ENCODE assay signal across 8 cellular contexts in the genomic region with DNA sequence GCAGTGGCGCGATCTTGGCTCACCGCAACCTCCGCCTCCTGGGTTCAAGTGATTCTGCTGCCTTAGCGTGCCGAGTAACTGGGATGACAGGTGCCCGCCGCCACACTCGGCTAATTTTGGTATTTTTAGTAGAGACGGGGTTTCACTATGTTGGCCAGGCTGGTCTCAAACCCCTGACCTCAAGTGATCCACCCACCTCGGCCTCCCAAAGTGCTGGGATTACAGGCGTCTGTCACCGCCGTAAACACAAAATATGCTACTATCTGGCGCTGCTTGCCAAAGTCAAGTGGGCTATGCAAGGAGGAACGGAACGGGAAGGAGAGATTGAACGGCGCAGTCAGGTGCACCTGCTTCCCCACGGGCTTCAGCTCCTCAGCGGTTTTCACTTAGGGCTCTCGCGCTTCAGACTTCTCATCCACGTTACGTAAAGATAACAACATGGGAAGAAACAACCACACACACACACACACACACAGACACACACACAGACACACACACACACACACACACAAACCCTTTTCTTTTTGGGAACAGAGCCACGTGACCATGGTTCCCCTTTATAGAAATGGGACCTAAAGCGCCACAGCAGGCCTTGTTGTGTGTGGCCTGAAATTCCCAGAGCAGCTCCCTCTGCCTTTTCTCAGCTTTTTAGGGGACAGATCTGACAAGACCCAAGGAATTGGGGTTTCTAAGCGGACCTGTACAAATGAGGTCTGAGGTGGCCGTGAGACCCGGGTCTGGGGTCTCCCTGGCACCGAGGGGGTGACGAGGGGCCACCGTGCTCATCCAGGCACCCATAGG. TPM values are rescaled to one million over a fixed set of nuclear protein-coding genes. Genes with fewer than 3 reads are reported as not detected.
A peak's percentile ranks its signal among the peaks of the same experiment; 100 is the strongest.
DNase-seq lines count a peak whose midpoint lies in the region; ATAC-seq and TF ChIP-seq lines count a peak whose summit lies in the region.

No MANE protein-coding gene starts in this region.

- H3K4me1 Mint-ChIP-seq in CD8-positive, alpha-beta T cell (ENCODE audit: low read depth) = peaks cover 20% of the 10 kb centered on the region
- peaks cover 19% of the 10 kb centered on the region for H3K4me1 Mint-ChIP-seq in T-helper 17 cell

- H3K9me3 Mint-ChIP-seq in CD8-positive, alpha-beta T cell = no peaks in the 10 kb centered on the region

- H3K27ac Mint-ChIP-seq in CD8-positive, alpha-beta T cell = peak overlapping the region; percentile 98
- peak overlapping the region; percentile 99 for H3K27ac Mint-ChIP-seq in T-helper 17 cell

- POLR2A ChIA-PET in CD8-positive, alpha-beta T cell (lab: Charles Lee) = no interaction called here

- peak overlapping the region; percentile 71 for H3K4me3 ChIP-seq in CD8-positive, alpha-beta T cell (ENCODE audit: low read depth, low read length)
- H3K4me3 ChIP-seq in duodenal mucosa (ENCODE audit: low read depth in 1 of 2, low read length in 2 of 2) = peak overlapping the region; percentile 53 to 68

- no peaks in the 10 kb centered on the region for H3K36me3 ChIP-seq in CD8-positive, alpha-beta T cell (ENCODE audit: insufficient read depth, low read length)
- H3K36me3 ChIP-seq in duodenal mucosa (ENCODE audit: control insufficient read depth in 1 of 2, insufficient read depth in 2 of 2, low read length in 2 of 2) = no peaks in the 10 kb centered on the region

- no peaks in the 10 kb centered on the region for H3K27me3 Mint-ChIP-seq in CD8-positive, alpha-beta T cell (ENCODE audit: low read depth)
- no peaks in the 10 kb centered on the region for H3K27me3 Mint-ChIP-seq in T-helper 17 cell

- H3K36me3 Mint-ChIP-seq in CD8-positive, alpha-beta T cell = peaks cover 31% of the 10 kb centered on the region
- no peaks in the 10 kb centered on the region for H3K36me3 Mint-ChIP-seq in T-helper 17 cell (ENCODE audit: low read depth)

- H3K4me1 ChIP-seq in CD8-positive, alpha-beta T cell (ENCODE audit: insufficient read depth, low read length) = peaks cover 27% of the 10 kb centered on the region
- H3K4me1 ChIP-seq in duodenal mucosa (ENCODE audit: control insufficient read depth in 1 of 2, insufficient read depth in 2 of 2, low read length in 2 of 2) = no peaks in the 10 kb centered on the region

- TF ChIP-seq CTCF in CD8-positive, alpha-beta T cell (IDR thresholded peaks at IDR 0.05) = no peak

- intact Hi-C loops in CD8-positive, alpha-beta T cell (cut with DNase I, micrococcal nuclease) = loop anchor here (1.0 to 10.0 kb wide), 10 partner anchors 9 to 1159 kb away; partner anchors contain the start of genes AKAP17A (in 1 of the 2), CD99 (in 1 of the 2) and SLC25A6 (in 1 of the 2)

- H3K27ac ChIP-seq in CD8-positive, alpha-beta T cell (ENCODE audit: low read depth, low read length) = peak overlapping the region; percentile 92
- H3K27ac ChIP-seq in duodenal mucosa (ENCODE audit: low read depth, low read length) = peak overlapping the region; percentile 62

- peak overlapping the region; percentile 38 to 39 for H3K9ac ChIP-seq in duodenal mucosa (ENCODE audit: low read depth in 1 of 2, low read length in 2 of 2)

- H3K27me3 ChIP-seq in CD8-positive, alpha-beta T cell (ENCODE audit: insufficient read depth, low read length) = no peaks in the 10 kb centered on the region
- H3K27me3 ChIP-seq in duodenal mucosa (ENCODE audit: control insufficient read depth in 1 of 2, insufficient read depth in 2 of 2, low read length in 2 of 2) = no peaks in the 10 kb centered on the region

- CTCF ChIA-PET in CD8-positive, alpha-beta T cell (lab: Charles Lee) = no interaction called here

- ATAC-seq in CD8-positive, alpha-beta T cell = peak; percentile 7
- ATAC-seq in HG02678 (IDR thresholded peaks at IDR 0.05; ENCODE audit: unreplicated experiment) (peak; percentile 27), T-helper 17 cell (peak; percentile 13), HG03045 (IDR thresholded peaks at IDR 0.05; ENCODE audit: unreplicated experiment) (no peak)

- H3K9me3 ChIP-seq in CD8-positive, alpha-beta T cell (ENCODE audit: low read length) = no peaks in the 10 kb centered on the region
- no peaks in the 10 kb centered on the region for H3K9me3 ChIP-seq in T-helper 17 cell (ENCODE audit: control insufficient read depth, low read length, poor library complexity, severe bottlenecking)
- H3K9me3 ChIP-seq in duodenal mucosa (ENCODE audit: control insufficient read depth in 1 of 2, low read length in 2 of 2) = no peaks in the 10 kb centered on the region

- H3K4me3 Mint-ChIP-seq in CD8-positive, alpha-beta T cell = peak overlapping the region; percentile 98
- peak overlapping the region; percentile 95 for H3K4me3 Mint-ChIP-seq in T-helper 17 cell

- peak in 6 of 7 experiments; percentile 7 to 64 (median 43) for DNase-seq in CD8-positive, alpha-beta T cell
- DNase-seq in T-helper 17 cell = no peak
- peak in 4 of 6 experiments; percentile 8 to 55 (median 32) for DNase-seq in stimulated activated naive CD4-positive, alpha-beta T cell (lab: John Stamatoyannopoulos, UW)
- DNase-seq in AG20443 (ENCODE audit: low spot score) = no peak
- no peak for DNase-seq in NCI-H524 treated with DMSO at 0.1 percent for 48 hours (lab: John Stamatoyannopoulos, UW)

RNA-seq across cellular contexts. Expression of gene P2RY8, which starts 1.5 kb away (rescaled TPM):
- 100 to 1,000 TPM; 196 to 197 TPM for total RNA-seq in CD8-positive, alpha-beta T cell
- 100 to 1,000 TPM; 131 to 141 TPM for total RNA-seq in T-helper 17 cell

RNA-seq across cellular contexts. Expression of gene AKAP17A, which starts 56.0 kb away (rescaled TPM):
- 100 to 1,000 TPM; 193 to 209 TPM for total RNA-seq in CD8-positive, alpha-beta T cell
- 100 to 1,000 TPM in 1 of 2 donors, 10 to 100 TPM in 1; 98.7 to 102 TPM for total RNA-seq in T-helper 17 cell

Comparison
In these comparisons a context has a peak if more than half of its experiments do, and no peak if none do; other contexts are left out.
1. DNase-seq: peak in CD8-positive, alpha-beta T cell (6 of 7) and stimulated activated naive CD4-positive, alpha-beta T cell (4 of 6); none in T-helper 17 cell (0 of 3), AG20443 (single experiment) and NCI-H524 treated with DMSO at 0.1 percent for 48 hours (single experiment).